Comparison of ENCODE assay signal across 8 cellular contexts in genomic region chr9:127154390-127155191, GRCh38. TPM values are rescaled to one million over a fixed set of nuclear protein-coding genes. Genes with fewer than 3 reads are reported as not detected.
DNase-seq lines count a peak whose midpoint lies in the region; ATAC-seq, FAIRE-seq and TF ChIP-seq lines count a peak whose summit lies in the region.

No MANE protein-coding gene starts in this region.

- H3K4me1 Mint-ChIP-seq in astrocyte (ENCODE audit: low read depth, unreplicated experiment) (peaks cover 16% of the 10 kb centered on the region), mesothelial cell of epicardium (no peaks in the 10 kb centered on the region), Caco-2 (ENCODE audit: low read depth, unreplicated experiment) (peaks cover 6% of the 10 kb centered on the region)

- no peaks in the 10 kb centered on the region for H3K79me2 ChIP-seq in astrocyte (ENCODE audit: insufficient read depth, low read length)

- FAIRE-seq in astrocyte (lab: Jason Lieb, UNC) = no peak

- BruUV-seq in Caco-2 (replicated peaks; lab: Mats Ljungman, UMichigan) = no TSS peak

- H4K20me1 ChIP-seq in astrocyte (ENCODE audit: insufficient read depth, low read length) = no peaks in the 10 kb centered on the region

- POLR2A ChIA-PET in Caco-2 (lab: Charles Lee) = no interaction called here

- intact Hi-C loops in Caco-2 (cut with micrococcal nuclease; ENCODE audit: unreplicated experiment) = no loop called here

- TF ChIP-seq CTCF in astrocyte (IDR thresholded peaks at IDR 0.05; ENCODE audit: insufficient read depth, low read depth, low read length) = no peak
- TF ChIP-seq CTCF in mesothelial cell of epicardium (IDR thresholded peaks at IDR 0.05; ENCODE audit: unreplicated experiment) = no peak
- TF ChIP-seq CTCF in Caco-2 (IDR thresholded peaks at IDR 0.05; ENCODE audit: insufficient read depth in 1 of 2, low read depth in 1 of 2, low read length in 1 of 2, severe bottlenecking in 1 of 2, unreplicated experiment in 1 of 2) = no peak

- H3K36me3 ChIP-seq in astrocyte (ENCODE audit: insufficient read depth, low read length) (no peaks in the 10 kb centered on the region), Caco-2 (ENCODE audit: control insufficient read depth, insufficient read depth, low read length) (no peaks in the 10 kb centered on the region)

- peak overlapping the region; percentile 69 for H3K4me2 ChIP-seq in astrocyte (ENCODE audit: low read length)

- H3K4me3 ChIP-seq in astrocyte (ENCODE audit: insufficient read depth, low read depth, low read length) (peak overlapping the region; percentile 17), Caco-2 (ENCODE audit: low read depth, low read length) (no peak overlapping the region)

- no peaks in the 10 kb centered on the region for H3K27me3 ChIP-seq in astrocyte (ENCODE audit: insufficient read depth, low read length)
- no peaks in the 10 kb centered on the region for H3K27me3 ChIP-seq in Caco-2 (replicated peaks; ENCODE audit: control insufficient read depth, insufficient read depth, low read length)

- no peaks in the 10 kb centered on the region for H3K9me3 ChIP-seq in astrocyte (ENCODE audit: insufficient read depth, low read depth, low read length)
- H3K9me3 ChIP-seq in Caco-2 = no peaks in the 10 kb centered on the region

- H3K4me1 ChIP-seq in astrocyte (ENCODE audit: insufficient read depth, low read length) (peaks cover 25% of the 10 kb centered on the region), Caco-2 (peaks cover 11% of the 10 kb centered on the region)

- H3K4me3 Mint-ChIP-seq in astrocyte (ENCODE audit: unreplicated experiment) = no peak overlapping the region
- H3K4me3 Mint-ChIP-seq in mesothelial cell of epicardium = no peak overlapping the region
- H3K4me3 Mint-ChIP-seq in Caco-2 (ENCODE audit: unreplicated experiment) = no peak overlapping the region

- peak overlapping the region; percentile 44 for H3K9ac ChIP-seq in astrocyte (ENCODE audit: low read length)

- H3K27me3 Mint-ChIP-seq in astrocyte (ENCODE audit: low read depth, unreplicated experiment) = peaks cover 17% of the 10 kb centered on the region
- no peaks in the 10 kb centered on the region for H3K27me3 Mint-ChIP-seq in mesothelial cell of epicardium (ENCODE audit: low read depth)
- no peaks in the 10 kb centered on the region for H3K27me3 Mint-ChIP-seq in Caco-2 (ENCODE audit: insufficient read depth, unreplicated experiment)

- no peaks in the 10 kb centered on the region for H3K9me3 Mint-ChIP-seq in astrocyte (ENCODE audit: unreplicated experiment)
- H3K9me3 Mint-ChIP-seq in mesothelial cell of epicardium = no peaks in the 10 kb centered on the region
- H3K9me3 Mint-ChIP-seq in Caco-2 (ENCODE audit: unreplicated experiment) = no peaks in the 10 kb centered on the region

- peak overlapping the region; percentile 7 for H3K27ac ChIP-seq in astrocyte (ENCODE audit: low read depth, low read length)

- DNase-seq in DMS79 (lab: John Stamatoyannopoulos, UW) = peak; percentile 46
- peak; percentile 96 for DNase-seq in astrocyte (ENCODE audit: low read depth)
- no peak for DNase-seq in mesothelial cell of epicardium (ENCODE audit: low spot score in 2 of 2, unreplicated experiment in 2 of 2)
- DNase-seq in Caco-2 = no peak
- DNase-seq in NCI-H1048 (lab: John Stamatoyannopoulos, UW) = no peak
- DNase-seq in T-helper 9 cell = no peak
- no peak for DNase-seq in NCI-H510A treated with DMSO at 0.1 percent for 48 hours (lab: John Stamatoyannopoulos, UW)

- CTCF ChIA-PET in Caco-2 (lab: Charles Lee) = no interaction called here

- peak overlapping the region; percentile 38 for H2AFZ ChIP-seq in astrocyte (ENCODE audit: low read depth, low read length)

- H3K36me3 Mint-ChIP-seq in astrocyte (ENCODE audit: low read depth, unreplicated experiment) (no peaks in the 10 kb centered on the region), mesothelial cell of epicardium (no peaks in the 10 kb centered on the region), Caco-2 (ENCODE audit: insufficient read depth, unreplicated experiment) (no peaks in the 10 kb centered on the region)

- peak; percentile 48 for ATAC-seq in HG02870 (IDR thresholded peaks at IDR 0.05; ENCODE audit: unreplicated experiment)

- H3K27ac Mint-ChIP-seq in astrocyte (ENCODE audit: unreplicated experiment) (no peak overlapping the region), mesothelial cell of epicardium (peak overlapping the region; percentile 14), Caco-2 (ENCODE audit: unreplicated experiment) (no peak overlapping the region)

RNA-seq across cellular contexts. Expression of gene ANGPTL2, which starts 32.2 kb away (rescaled TPM):
- total RNA-seq in astrocyte = 17.5 and 21.3 TPM in 2 replicates
- total RNA-seq in mesothelial cell of epicardium = 15.5 to 16.6 TPM (median 16.6 TPM) in 3 replicates
- not detected in 2 replicates for total RNA-seq in Caco-2 (2022)

Comparison
In these comparisons a context has a peak if more than half of its experiments do, and no peak if none do; other contexts are left out.
1. DNase-seq: peak in DMS79 (single experiment) and astrocyte (single experiment); none in mesothelial cell of epicardium (0 of 2), Caco-2 (0 of 2), NCI-H1048 (single experiment), T-helper 9 cell (single experiment) and NCI-H510A treated with DMSO at 0.1 percent for 48 hours (single experiment).
2. RNA of gene ANGPTL2, which starts 32.2 kb away (total RNA-seq): 17.5 to 21.3 TPM in astrocyte and 15.5 to 16.6 TPM in mesothelial cell of epicardium; not detected in Caco-2; every median in the first group is over 10 times any median in the second.